ENCODE assay signal across 3 cellular contexts in genomic region chr9:94740191-94740874, GRCh38.
TF ChIP-seq lines count a peak whose summit lies in the region.

No MANE protein-coding gene starts in this region.

TF ChIP-seq in GM23338, 12 proteins besides CTCF, POLR2A, EP300 and RAD21 (continues in another document):
- TF ChIP-seq EZH2phosphoT487 (IDR thresholded peaks at IDR 0.05; ENCODE audit: unreplicated experiment), result no peak
- TF ChIP-seq, protein P1, sequence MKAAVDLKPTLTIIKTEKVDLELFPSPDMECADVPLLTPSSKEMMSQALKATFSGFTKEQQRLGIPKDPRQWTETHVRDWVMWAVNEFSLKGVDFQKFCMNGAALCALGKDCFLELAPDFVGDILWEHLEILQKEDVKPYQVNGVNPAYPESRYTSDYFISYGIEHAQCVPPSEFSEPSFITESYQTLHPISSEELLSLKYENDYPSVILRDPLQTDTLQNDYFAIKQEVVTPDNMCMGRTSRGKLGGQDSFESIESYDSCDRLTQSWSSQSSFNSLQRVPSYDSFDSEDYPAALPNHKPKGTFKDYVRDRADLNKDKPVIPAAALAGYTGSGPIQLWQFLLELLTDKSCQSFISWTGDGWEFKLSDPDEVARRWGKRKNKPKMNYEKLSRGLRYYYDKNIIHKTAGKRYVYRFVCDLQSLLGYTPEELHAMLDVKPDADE (IDR thresholded peaks at IDR 0.05), result no peak
- TF ChIP-seq, protein P2, sequence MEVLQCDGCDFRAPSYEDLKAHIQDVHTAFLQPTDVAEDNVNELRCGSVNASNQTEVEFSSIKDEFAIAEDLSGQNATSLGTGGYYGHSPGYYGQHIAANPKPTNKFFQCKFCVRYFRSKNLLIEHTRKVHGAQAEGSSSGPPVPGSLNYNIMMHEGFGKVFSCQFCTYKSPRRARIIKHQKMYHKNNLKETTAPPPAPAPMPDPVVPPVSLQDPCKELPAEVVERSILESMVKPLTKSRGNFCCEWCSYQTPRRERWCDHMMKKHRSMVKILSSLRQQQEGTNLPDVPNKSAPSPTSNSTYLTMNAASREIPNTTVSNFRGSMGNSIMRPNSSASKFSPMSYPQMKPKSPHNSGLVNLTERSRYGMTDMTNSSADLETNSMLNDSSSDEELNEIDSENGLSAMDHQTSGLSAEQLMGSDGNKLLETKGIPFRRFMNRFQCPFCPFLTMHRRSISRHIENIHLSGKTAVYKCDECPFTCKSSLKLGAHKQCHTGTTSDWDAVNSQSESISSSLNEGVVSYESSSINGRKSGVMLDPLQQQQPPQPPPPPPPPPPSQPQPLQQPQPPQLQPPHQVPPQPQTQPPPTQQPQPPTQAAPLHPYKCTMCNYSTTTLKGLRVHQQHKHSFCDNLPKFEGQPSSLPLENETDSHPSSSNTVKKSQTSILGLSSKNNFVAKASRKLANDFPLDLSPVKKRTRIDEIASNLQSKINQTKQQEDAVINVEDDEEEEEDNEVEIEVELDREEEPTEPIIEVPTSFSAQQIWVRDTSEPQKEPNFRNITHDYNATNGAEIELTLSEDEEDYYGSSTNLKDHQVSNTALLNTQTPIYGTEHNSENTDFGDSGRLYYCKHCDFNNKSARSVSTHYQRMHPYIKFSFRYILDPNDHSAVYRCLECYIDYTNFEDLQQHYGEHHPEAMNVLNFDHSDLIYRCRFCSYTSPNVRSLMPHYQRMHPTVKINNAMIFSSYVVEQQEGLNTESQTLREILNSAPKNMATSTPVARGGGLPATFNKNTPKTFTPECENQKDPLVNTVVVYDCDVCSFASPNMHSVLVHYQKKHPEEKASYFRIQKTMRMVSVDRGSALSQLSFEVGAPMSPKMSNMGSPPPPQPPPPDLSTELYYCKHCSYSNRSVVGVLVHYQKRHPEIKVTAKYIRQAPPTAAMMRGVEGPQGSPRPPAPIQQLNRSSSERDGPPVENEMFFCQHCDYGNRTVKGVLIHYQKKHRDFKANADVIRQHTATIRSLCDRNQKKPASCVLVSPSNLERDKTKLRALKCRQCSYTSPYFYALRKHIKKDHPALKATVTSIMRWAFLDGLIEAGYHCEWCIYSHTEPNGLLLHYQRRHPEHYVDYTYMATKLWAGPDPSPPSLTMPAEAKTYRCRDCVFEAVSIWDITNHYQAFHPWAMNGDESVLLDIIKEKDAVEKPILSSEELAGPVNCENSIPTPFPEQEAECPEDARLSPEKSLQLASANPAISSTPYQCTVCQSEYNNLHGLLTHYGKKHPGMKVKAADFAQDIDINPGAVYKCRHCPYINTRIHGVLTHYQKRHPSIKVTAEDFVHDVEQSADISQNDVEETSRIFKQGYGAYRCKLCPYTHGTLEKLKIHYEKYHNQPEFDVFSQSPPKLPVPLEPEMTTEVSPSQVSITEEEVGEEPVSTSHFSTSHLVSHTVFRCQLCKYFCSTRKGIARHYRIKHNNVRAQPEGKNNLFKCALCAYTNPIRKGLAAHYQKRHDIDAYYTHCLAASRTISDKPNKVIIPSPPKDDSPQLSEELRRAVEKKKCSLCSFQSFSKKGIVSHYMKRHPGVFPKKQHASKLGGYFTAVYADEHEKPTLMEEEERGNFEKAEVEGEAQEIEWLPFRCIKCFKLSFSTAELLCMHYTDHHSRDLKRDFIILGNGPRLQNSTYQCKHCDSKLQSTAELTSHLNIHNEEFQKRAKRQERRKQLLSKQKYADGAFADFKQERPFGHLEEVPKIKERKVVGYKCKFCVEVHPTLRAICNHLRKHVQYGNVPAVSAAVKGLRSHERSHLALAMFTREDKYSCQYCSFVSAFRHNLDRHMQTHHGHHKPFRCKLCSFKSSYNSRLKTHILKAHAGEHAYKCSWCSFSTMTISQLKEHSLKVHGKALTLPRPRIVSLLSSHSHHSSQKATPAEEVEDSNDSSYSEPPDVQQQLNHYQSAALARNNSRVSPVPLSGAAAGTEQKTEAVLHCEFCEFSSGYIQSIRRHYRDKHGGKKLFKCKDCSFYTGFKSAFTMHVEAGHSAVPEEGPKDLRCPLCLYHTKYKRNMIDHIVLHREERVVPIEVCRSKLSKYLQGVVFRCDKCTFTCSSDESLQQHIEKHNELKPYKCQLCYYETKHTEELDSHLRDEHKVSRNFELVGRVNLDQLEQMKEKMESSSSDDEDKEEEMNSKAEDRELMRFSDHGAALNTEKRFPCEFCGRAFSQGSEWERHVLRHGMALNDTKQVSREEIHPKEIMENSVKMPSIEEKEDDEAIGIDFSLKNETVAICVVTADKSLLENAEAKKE (CRISPR knock-in tag; IDR thresholded peaks at IDR 0.05), result no peak

TF ChIP-seq in K562, 482 proteins besides CTCF, POLR2A, EP300 and RAD21:
- no peak for TF ChIP-seq ZNF3 (CRISPR knock-in tag; IDR thresholded peaks at IDR 0.05)
- TF ChIP-seq HCFC1 (IDR thresholded peaks at IDR 0.05; ENCODE audit: low read depth, low read length), result no peak
- TF ChIP-seq, protein P3, sequence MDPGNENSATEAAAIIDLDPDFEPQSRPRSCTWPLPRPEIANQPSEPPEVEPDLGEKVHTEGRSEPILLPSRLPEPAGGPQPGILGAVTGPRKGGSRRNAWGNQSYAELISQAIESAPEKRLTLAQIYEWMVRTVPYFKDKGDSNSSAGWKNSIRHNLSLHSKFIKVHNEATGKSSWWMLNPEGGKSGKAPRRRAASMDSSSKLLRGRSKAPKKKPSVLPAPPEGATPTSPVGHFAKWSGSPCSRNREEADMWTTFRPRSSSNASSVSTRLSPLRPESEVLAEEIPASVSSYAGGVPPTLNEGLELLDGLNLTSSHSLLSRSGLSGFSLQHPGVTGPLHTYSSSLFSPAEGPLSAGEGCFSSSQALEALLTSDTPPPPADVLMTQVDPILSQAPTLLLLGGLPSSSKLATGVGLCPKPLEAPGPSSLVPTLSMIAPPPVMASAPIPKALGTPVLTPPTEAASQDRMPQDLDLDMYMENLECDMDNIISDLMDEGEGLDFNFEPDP (CRISPR knock-in tag; IDR thresholded peaks at IDR 0.05), result no peak
- TF ChIP-seq TAF1 (IDR thresholded peaks at IDR 0.05; ENCODE audit: control insufficient read depth, extremely low read depth, insufficient read depth, low read length, severe bottlenecking), result no peak
- TF ChIP-seq CXXC5 (CRISPR knock-in tag; IDR thresholded peaks at IDR 0.05), result 0 out of 2 replicates have a peak, but pooled peaks have one; percentile 20
- no peak for TF ChIP-seq ELF1 (tag; IDR thresholded peaks at IDR 0.05)
- TF ChIP-seq, protein P4, sequence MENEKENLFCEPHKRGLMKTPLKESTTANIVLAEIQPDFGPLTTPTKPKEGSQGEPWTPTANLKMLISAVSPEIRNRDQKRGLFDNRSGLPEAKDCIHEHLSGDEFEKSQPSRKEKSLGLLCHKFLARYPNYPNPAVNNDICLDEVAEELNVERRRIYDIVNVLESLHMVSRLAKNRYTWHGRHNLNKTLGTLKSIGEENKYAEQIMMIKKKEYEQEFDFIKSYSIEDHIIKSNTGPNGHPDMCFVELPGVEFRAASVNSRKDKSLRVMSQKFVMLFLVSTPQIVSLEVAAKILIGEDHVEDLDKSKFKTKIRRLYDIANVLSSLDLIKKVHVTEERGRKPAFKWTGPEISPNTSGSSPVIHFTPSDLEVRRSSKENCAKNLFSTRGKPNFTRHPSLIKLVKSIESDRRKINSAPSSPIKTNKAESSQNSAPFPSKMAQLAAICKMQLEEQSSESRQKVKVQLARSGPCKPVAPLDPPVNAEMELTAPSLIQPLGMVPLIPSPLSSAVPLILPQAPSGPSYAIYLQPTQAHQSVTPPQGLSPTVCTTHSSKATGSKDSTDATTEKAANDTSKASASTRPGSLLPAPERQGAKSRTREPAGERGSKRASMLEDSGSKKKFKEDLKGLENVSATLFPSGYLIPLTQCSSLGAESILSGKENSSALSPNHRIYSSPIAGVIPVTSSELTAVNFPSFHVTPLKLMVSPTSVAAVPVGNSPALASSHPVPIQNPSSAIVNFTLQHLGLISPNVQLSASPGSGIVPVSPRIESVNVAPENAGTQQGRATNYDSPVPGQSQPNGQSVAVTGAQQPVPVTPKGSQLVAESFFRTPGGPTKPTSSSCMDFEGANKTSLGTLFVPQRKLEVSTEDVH (IDR thresholded peaks at IDR 0.05; ENCODE audit: low read depth, partially characterized antibody), result no peak
- TF ChIP-seq CEBPG (CRISPR knock-in tag; IDR thresholded peaks at IDR 0.05), result no peak
- peak in 1 of 2 experiments; percentile 37; a peak in 1 of 4 replicates for TF ChIP-seq CEBPG (tag; conservative IDR thresholded peaks at IDR 0.05 in 1 of 2, IDR thresholded peaks at IDR 0.05 in 1 of 2)
TF ChIP-seq in K562: peak in this region for 2.

TF ChIP-seq in WTC11, 78 proteins besides CTCF, POLR2A, EP300 and RAD21 (continues in another document):
- TF ChIP-seq NR1H2 (CRISPR knock-in tag; IDR thresholded peaks at IDR 0.05) (no peak), AFF4 (CRISPR knock-in tag; IDR thresholded peaks at IDR 0.05; ENCODE audit: borderline replicate concordance) (no peak), GABPB1 (CRISPR knock-in tag; IDR thresholded peaks at IDR 0.05) (no peak), RELA (CRISPR knock-in tag; IDR thresholded peaks at IDR 0.05; ENCODE audit: borderline replicate concordance) (no peak), ZNF263 (CRISPR knock-in tag; IDR thresholded peaks at IDR 0.05; ENCODE audit: low read depth) (no peak), PRRX2 (CRISPR knock-in tag; IDR thresholded peaks at IDR 0.05) (no peak), ZNF416 (CRISPR knock-in tag; IDR thresholded peaks at IDR 0.05) (no peak), NFE2L1 (CRISPR knock-in tag; IDR thresholded peaks at IDR 0.05) (no peak), ZNF121 (CRISPR knock-in tag; IDR thresholded peaks at IDR 0.05) (no peak), ATF2 (CRISPR knock-in tag; IDR thresholded peaks at IDR 0.05; ENCODE audit: borderline replicate concordance, low read depth) (no peak), CBFB (CRISPR knock-in tag; IDR thresholded peaks at IDR 0.05; ENCODE audit: low read depth) (no peak)
- TF ChIP-seq, protein P5, sequence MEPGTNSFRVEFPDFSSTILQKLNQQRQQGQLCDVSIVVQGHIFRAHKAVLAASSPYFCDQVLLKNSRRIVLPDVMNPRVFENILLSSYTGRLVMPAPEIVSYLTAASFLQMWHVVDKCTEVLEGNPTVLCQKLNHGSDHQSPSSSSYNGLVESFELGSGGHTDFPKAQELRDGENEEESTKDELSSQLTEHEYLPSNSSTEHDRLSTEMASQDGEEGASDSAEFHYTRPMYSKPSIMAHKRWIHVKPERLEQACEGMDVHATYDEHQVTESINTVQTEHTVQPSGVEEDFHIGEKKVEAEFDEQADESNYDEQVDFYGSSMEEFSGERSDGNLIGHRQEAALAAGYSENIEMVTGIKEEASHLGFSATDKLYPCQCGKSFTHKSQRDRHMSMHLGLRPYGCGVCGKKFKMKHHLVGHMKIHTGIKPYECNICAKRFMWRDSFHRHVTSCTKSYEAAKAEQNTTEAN (CRISPR knock-in tag; IDR thresholded peaks at IDR 0.05), result no peak
- TF ChIP-seq, protein P6, sequence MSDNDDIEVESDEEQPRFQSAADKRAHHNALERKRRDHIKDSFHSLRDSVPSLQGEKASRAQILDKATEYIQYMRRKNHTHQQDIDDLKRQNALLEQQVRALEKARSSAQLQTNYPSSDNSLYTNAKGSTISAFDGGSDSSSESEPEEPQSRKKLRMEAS (CRISPR knock-in tag; IDR thresholded peaks at IDR 0.05), result no peak
- TF ChIP-seq, protein P7, sequence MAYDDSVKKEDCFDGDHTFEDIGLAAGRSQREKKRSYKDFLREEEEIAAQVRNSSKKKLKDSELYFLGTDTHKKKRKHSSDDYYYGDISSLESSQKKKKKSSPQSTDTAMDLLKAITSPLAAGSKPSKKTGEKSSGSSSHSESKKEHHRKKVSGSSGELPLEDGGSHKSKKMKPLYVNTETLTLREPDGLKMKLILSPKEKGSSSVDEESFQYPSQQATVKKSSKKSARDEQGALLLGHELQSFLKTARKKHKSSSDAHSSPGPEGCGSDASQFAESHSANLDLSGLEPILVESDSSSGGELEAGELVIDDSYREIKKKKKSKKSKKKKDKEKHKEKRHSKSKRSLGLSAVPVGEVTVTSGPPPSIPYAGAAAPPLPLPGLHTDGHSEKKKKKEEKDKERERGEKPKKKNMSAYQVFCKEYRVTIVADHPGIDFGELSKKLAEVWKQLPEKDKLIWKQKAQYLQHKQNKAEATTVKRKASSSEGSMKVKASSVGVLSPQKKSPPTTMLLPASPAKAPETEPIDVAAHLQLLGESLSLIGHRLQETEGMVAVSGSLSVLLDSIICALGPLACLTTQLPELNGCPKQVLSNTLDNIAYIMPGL (CRISPR knock-in tag; IDR thresholded peaks at IDR 0.05), result no peak
- TF ChIP-seq, protein P8, sequence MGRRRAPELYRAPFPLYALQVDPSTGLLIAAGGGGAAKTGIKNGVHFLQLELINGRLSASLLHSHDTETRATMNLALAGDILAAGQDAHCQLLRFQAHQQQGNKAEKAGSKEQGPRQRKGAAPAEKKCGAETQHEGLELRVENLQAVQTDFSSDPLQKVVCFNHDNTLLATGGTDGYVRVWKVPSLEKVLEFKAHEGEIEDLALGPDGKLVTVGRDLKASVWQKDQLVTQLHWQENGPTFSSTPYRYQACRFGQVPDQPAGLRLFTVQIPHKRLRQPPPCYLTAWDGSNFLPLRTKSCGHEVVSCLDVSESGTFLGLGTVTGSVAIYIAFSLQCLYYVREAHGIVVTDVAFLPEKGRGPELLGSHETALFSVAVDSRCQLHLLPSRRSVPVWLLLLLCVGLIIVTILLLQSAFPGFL (CRISPR knock-in tag; IDR thresholded peaks at IDR 0.05; ENCODE audit: borderline replicate concordance), result no peak
- TF ChIP-seq, protein P9, sequence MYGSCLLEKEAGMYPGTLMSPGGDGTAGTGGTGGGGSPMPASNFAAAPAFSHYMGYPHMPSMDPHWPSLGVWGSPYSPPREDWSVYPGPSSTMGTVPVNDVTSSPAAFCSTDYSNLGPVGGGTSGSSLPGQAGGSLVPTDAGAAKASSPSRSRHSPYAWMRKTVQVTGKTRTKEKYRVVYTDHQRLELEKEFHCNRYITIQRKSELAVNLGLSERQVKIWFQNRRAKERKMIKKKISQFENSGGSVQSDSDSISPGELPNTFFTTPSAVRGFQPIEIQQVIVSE (CRISPR knock-in tag; IDR thresholded peaks at IDR 0.05; ENCODE audit: borderline replicate concordance), result no peak
